In genomic region chr2:148645135-148645924, GRCh38 we compare ENCODE assay signal across 1 cellular context.
TF ChIP-seq lines count a peak whose summit lies in the region.

No MANE protein-coding gene starts in this region.

TF ChIP-seq in HepG2, 621 proteins besides CTCF, POLR2A, EP300 and RAD21 (continued from another document and continues in another):
- TF ChIP-seq REST (IDR thresholded peaks at IDR 0.05; ENCODE audit: borderline replicate concordance in 1 of 2, low read depth in 1 of 2, low read length in 2 of 2): no peak
- no peak for TF ChIP-seq SRY (CRISPR knock-in tag; IDR thresholded peaks at IDR 0.05)
- no peak for TF ChIP-seq ZBTB39 (CRISPR knock-in tag; IDR thresholded peaks at IDR 0.05)
- TF ChIP-seq SNAPC5 (CRISPR knock-in tag; IDR thresholded peaks at IDR 0.05; ENCODE audit: borderline replicate concordance): no peak
- TF ChIP-seq, protein P1, sequence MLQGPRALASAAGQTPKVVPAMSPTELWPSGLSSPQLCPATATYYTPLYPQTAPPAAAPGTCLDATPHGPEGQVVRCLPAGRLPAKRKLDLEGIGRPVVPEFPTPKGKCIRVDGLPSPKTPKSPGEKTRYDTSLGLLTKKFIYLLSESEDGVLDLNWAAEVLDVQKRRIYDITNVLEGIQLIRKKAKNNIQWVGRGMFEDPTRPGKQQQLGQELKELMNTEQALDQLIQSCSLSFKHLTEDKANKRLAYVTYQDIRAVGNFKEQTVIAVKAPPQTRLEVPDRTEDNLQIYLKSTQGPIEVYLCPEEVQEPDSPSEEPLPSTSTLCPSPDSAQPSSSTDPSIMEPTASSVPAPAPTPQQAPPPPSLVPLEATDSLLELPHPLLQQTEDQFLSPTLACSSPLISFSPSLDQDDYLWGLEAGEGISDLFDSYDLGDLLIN (CRISPR knock-in tag; IDR thresholded peaks at IDR 0.05; ENCODE audit: borderline replicate concordance): no peak
- no peak for TF ChIP-seq ZNF781 (CRISPR knock-in tag; IDR thresholded peaks at IDR 0.05; ENCODE audit: borderline replicate concordance, not compliant biosample characterization)
- TF ChIP-seq ZNF878 (CRISPR knock-in tag; IDR thresholded peaks at IDR 0.05): no peak
- TF ChIP-seq SMAD1 (CRISPR knock-in tag; IDR thresholded peaks at IDR 0.05; ENCODE audit: borderline replicate concordance, low read depth): peak; percentile 36; the same call in 1 of the 2 replicates
- TF ChIP-seq NR0B2 (CRISPR knock-in tag; IDR thresholded peaks at IDR 0.05): 0 out of 2 replicates have a peak, but pooled peaks have one; percentile 31
- TF ChIP-seq ELF3 (CRISPR knock-in tag; IDR thresholded peaks at IDR 0.05): no peak; the same call in 1 of the 2 replicates
- TF ChIP-seq POLR2AphosphoS5 (IDR thresholded peaks at IDR 0.05; ENCODE audit: low read depth, low read length): peak; percentile 61; the same call in 1 of the 2 replicates
- peak; percentile 80 for TF ChIP-seq HNRNPUL1 (IDR thresholded peaks at IDR 0.05; ENCODE audit: low read depth, low read length)
- 0 out of 2 replicates have a peak, but pooled peaks have one; percentile 19 for TF ChIP-seq SP140L (CRISPR knock-in tag; IDR thresholded peaks at IDR 0.05; ENCODE audit: borderline replicate concordance)
- peak; percentile 65 for TF ChIP-seq ZNF407 (CRISPR knock-in tag; IDR thresholded peaks at IDR 0.05; ENCODE audit: not compliant biosample characterization)
- TF ChIP-seq KAT7 (CRISPR knock-in tag; IDR thresholded peaks at IDR 0.05; ENCODE audit: borderline replicate concordance): peak; percentile 54
- no peak for TF ChIP-seq POGK (CRISPR knock-in tag; conservative IDR thresholded peaks at IDR 0.05)
- TF ChIP-seq YEATS2 (CRISPR knock-in tag; IDR thresholded peaks at IDR 0.05; ENCODE audit: borderline replicate concordance): peak; percentile 65; the same call in 1 of the 2 replicates
- TF ChIP-seq JUND (CRISPR knock-in tag; IDR thresholded peaks at IDR 0.05): 0 out of 2 replicates have a peak, but pooled peaks have one; percentile 32
- TF ChIP-seq ZNF256 (CRISPR knock-in tag; conservative IDR thresholded peaks at IDR 0.05): no peak
- no peak for TF ChIP-seq PAWR (CRISPR knock-in tag; IDR thresholded peaks at IDR 0.05; ENCODE audit: borderline replicate concordance)
- peak; percentile 77 for TF ChIP-seq ARID4A (CRISPR knock-in tag; IDR thresholded peaks at IDR 0.05; ENCODE audit: borderline replicate concordance)
- no peak for TF ChIP-seq NBN (conservative IDR thresholded peaks at IDR 0.05)
- TF ChIP-seq ARNT2 (CRISPR knock-in tag; IDR thresholded peaks at IDR 0.05; ENCODE audit: low read depth): no peak
- 0 out of 2 replicates have a peak, but pooled peaks have one; percentile 29 for TF ChIP-seq RFXANK (CRISPR knock-in tag; IDR thresholded peaks at IDR 0.05)
- no peak; a peak in 2 of 4 replicates for TF ChIP-seq KLF16 (CRISPR knock-in tag; IDR thresholded peaks at IDR 0.05)
- TF ChIP-seq ZNF577 (CRISPR knock-in tag; IDR thresholded peaks at IDR 0.05; ENCODE audit: borderline replicate concordance, low read depth): no peak
- TF ChIP-seq ZNF589 (CRISPR knock-in tag; conservative IDR thresholded peaks at IDR 0.05): peak; percentile 72; the same call in 1 of the 2 replicates
- 0 out of 2 replicates have a peak, but pooled peaks have one; percentile 14 for TF ChIP-seq ZIK1 (CRISPR knock-in tag; IDR thresholded peaks at IDR 0.05; ENCODE audit: borderline replicate concordance, low read depth)
- no peak for TF ChIP-seq CSRNP2 (CRISPR knock-in tag; conservative IDR thresholded peaks at IDR 0.05; ENCODE audit: low read depth)
- no peak for TF ChIP-seq ATAD3A (CRISPR knock-in tag; IDR thresholded peaks at IDR 0.05)
